8 cellular contexts compared by ENCODE assay signal in the genomic region with DNA sequence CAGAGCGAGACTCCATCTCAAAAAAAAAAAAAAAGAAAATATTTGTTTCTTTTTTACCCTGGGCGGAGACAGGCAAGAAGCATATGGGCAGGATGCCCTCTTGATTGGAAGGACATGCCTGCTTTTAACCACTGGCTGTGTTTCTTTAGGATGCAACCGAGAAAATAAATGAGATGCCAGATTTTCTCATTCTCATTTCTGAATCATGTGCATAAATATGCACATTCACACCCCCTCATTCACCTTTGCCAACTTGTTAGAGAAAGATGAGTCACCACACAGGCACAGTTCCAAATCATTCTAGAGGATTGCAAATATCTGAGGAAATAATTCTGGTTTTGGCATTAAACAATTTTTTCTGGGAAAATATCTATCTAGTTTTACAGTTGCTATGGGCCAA. TPM values are rescaled to one million over a fixed set of nuclear protein-coding genes. Genes with fewer than 3 reads are reported as not detected.
A peak's percentile ranks its signal among the peaks of the same experiment; 100 is the strongest.
DNase-seq lines count a peak whose midpoint lies in the region; ATAC-seq and TF ChIP-seq lines count a peak whose summit lies in the region.

No MANE protein-coding gene starts in this region.

- no peak overlapping the region for H3K27ac Mint-ChIP-seq in stimulated activated naive CD8-positive, alpha-beta T cell treated with anti-CD3 and anti-CD28 coated beads, Interleukin-15, amount 100 ng/mL, for 72 hours
- H3K27ac Mint-ChIP-seq in brain = peak overlapping the region in 4 of 5 experiments; percentile 46 to 91 (median 58)
- H3K27ac Mint-ChIP-seq in stimulated activated effector memory CD8-positive, alpha-beta T cell treated with anti-CD3 and anti-CD28 coated beads, Interleukin-12 subunit alpha, Interleukin-12 subunit beta, amount 100 ng/mL, for 72 hours = no peak overlapping the region

- H3K27me3 Mint-ChIP-seq in stimulated activated naive CD8-positive, alpha-beta T cell treated with anti-CD3 and anti-CD28 coated beads, Interleukin-15, amount 100 ng/mL, for 72 hours = no peaks in the 10 kb centered on the region
- H3K27me3 Mint-ChIP-seq in brain = peaks cover 7% of the 10 kb centered on the region

- peaks cover 8% of the 10 kb centered on the region for H3K4me1 Mint-ChIP-seq in stimulated activated naive CD8-positive, alpha-beta T cell treated with anti-CD3 and anti-CD28 coated beads, Interleukin-15, amount 100 ng/mL, for 72 hours
- peaks cover 6% of the 10 kb centered on the region for H3K4me1 Mint-ChIP-seq in brain
- H3K4me1 Mint-ChIP-seq in stimulated activated effector memory CD8-positive, alpha-beta T cell treated with anti-CD3 and anti-CD28 coated beads, Interleukin-12 subunit alpha, Interleukin-12 subunit beta, amount 100 ng/mL, for 72 hours = peaks cover 10% of the 10 kb centered on the region

- H3K9me3 Mint-ChIP-seq in stimulated activated naive CD8-positive, alpha-beta T cell treated with anti-CD3 and anti-CD28 coated beads, Interleukin-15, amount 100 ng/mL, for 72 hours = no peaks in the 10 kb centered on the region
- no peaks in the 10 kb centered on the region for H3K9me3 Mint-ChIP-seq in brain
- no peaks in the 10 kb centered on the region for H3K9me3 Mint-ChIP-seq in stimulated activated effector memory CD8-positive, alpha-beta T cell treated with anti-CD3 and anti-CD28 coated beads, Interleukin-12 subunit alpha, Interleukin-12 subunit beta, amount 100 ng/mL, for 72 hours

- ATAC-seq in stimulated activated naive CD8-positive, alpha-beta T cell treated with anti-CD3 and anti-CD28 coated beads, Interleukin-15, Interleukin-2, amounts not matched to agents 100 U/mL and 50 U/mL, for 24 hours = peak; percentile 38
- no peak for ATAC-seq in stimulated activated naive CD8-positive, alpha-beta T cell treated with anti-CD3 and anti-CD28 coated beads, Interleukin-15, amount 100 ng/mL, for 72 hours
- ATAC-seq in GM21723 (IDR thresholded peaks at IDR 0.05; ENCODE audit: unreplicated experiment) (no peak), GM18498 (IDR thresholded peaks at IDR 0.05; ENCODE audit: unreplicated experiment) (no peak)
- ATAC-seq in stimulated activated effector memory CD8-positive, alpha-beta T cell treated with anti-CD3 and anti-CD28 coated beads, Interleukin-12 subunit alpha, Interleukin-12 subunit beta, amount 100 ng/mL, for 72 hours = no peak

- no peak for TF ChIP-seq CTCF in brain (conservative IDR thresholded peaks at IDR 0.05)

- H3K4me3 Mint-ChIP-seq in stimulated activated naive CD8-positive, alpha-beta T cell treated with anti-CD3 and anti-CD28 coated beads, Interleukin-15, amount 100 ng/mL, for 72 hours = no peak overlapping the region
- H3K4me3 Mint-ChIP-seq in brain = peak overlapping the region in 1 of 5 experiments; percentile 31
- H3K4me3 Mint-ChIP-seq in stimulated activated effector memory CD8-positive, alpha-beta T cell treated with anti-CD3 and anti-CD28 coated beads, Interleukin-12 subunit alpha, Interleukin-12 subunit beta, amount 100 ng/mL, for 72 hours = no peak overlapping the region

- DNase-seq in stimulated activated naive CD8-positive, alpha-beta T cell treated with anti-CD3 and anti-CD28 coated beads, Interleukin-15, Interleukin-2, amounts not matched to agents 100 U/mL and 50 U/mL, for 24 hours = no peak
- DNase-seq in stimulated activated naive CD8-positive, alpha-beta T cell treated with anti-CD3 and anti-CD28 coated beads, Interleukin-15, amount 100 ng/mL, for 72 hours = no peak
- peak; percentile 93 for DNase-seq in kidney glomerular epithelial cell (lab: John Stamatoyannopoulos, UW)
- no peak for DNase-seq in stimulated activated effector memory CD8-positive, alpha-beta T cell treated with anti-CD3 and anti-CD28 coated beads, Interleukin-12 subunit alpha, Interleukin-12 subunit beta, amount 100 ng/mL, for 72 hours (ENCODE audit: low spot score in 2 of 2)
- no peak for DNase-seq in activated CD4-positive, alpha-beta T cell treated with anti-CD3 and anti-CD28 coated beads for 4 hours

- H3K36me3 Mint-ChIP-seq in brain = no peaks in the 10 kb centered on the region
- no peaks in the 10 kb centered on the region for H3K36me3 Mint-ChIP-seq in stimulated activated effector memory CD8-positive, alpha-beta T cell treated with anti-CD3 and anti-CD28 coated beads, Interleukin-12 subunit alpha, Interleukin-12 subunit beta, amount 100 ng/mL, for 72 hours

RNA-seq across cellular contexts. Expression of a gene that starts 3.3 kb away (rescaled TPM):
- polyA plus RNA-seq in brain (ENCODE audit: insufficient read depth, low read depth, low replicate concordance) = not detected

RNA-seq across cellular contexts. Expression of a gene that starts 37.0 kb away (rescaled TPM):
- 11.2 TPM for polyA plus RNA-seq in brain (ENCODE audit: insufficient read depth, low read depth, low replicate concordance)

RNA-seq across cellular contexts. Expression of a gene that starts 50.3 kb away (rescaled TPM):
- 10.1 TPM for polyA plus RNA-seq in brain (ENCODE audit: insufficient read depth, low read depth, low replicate concordance)

Comparison
In these comparisons a context has a peak if more than half of its experiments do, and no peak if none do; other contexts are left out.
1. H3K27ac Mint-ChIP-seq: peak in brain (4 of 5); none in stimulated activated naive CD8-positive, alpha-beta T cell treated with anti-CD3 and anti-CD28 coated beads, Interleukin-15, amount 100 ng/mL, for 72 hours (0 of 2) and stimulated activated effector memory CD8-positive, alpha-beta T cell treated with anti-CD3 and anti-CD28 coated beads, Interleukin-12 subunit alpha, Interleukin-12 subunit beta, amount 100 ng/mL, for 72 hours (single experiment).